In genomic region chr10:117878626-117879025, GRCh38 we compare ENCODE assay signal across 6 cellular contexts.
"Had no signal": no experiment of that assay in that cellular context is flagged by ENCODE, and none has a peak within 500 bp of the region (broad histone marks: within the 10 kb centered on the region; RNA-seq: fewer than 3 reads in every experiment).

No MANE protein-coding gene starts in this region.

- H3K4me1 Mint-ChIP-seq: IgD-negative memory B cell had no signal

- H3K36me3 Mint-ChIP-seq: IgD-negative memory B cell had no signal

- H3K4me3 Mint-ChIP-seq: GM23338, H9, IgD-negative memory B cell had no signal

- H3K9me3 Mint-ChIP-seq: GM23338, H9, IgD-negative memory B cell had no signal

- H3K27ac Mint-ChIP-seq: GM23338, H9, IgD-negative memory B cell had no signal

- DNase-seq: H9, HCEC 1CT, KBM-7 had no signal

- ATAC-seq: GM23338, HepG2 had no signal

- H3K4me3 ChIP-seq: GM23338 had no signal
